In the genomic region with DNA sequence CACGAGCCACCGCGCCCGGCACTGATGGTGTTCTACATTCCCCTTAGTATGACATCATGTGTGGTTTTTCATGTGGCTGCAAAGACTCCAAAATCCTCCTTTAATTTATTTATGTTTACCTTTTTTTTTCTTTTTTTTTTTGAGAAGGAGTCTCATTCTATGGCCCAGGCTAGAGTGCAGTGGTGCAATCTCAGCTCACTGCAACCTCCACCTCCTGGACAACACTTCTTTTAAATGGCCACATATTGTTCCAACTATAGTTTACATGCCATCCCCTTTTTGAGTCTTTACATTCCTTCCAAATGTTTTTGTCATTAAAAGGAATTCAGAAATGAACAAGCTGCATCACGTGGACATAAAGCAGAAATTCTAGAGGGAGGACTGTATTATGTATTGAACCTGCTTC, we compare ENCODE assay signal across 31 cellular contexts. TPM values are rescaled to one million over a fixed set of nuclear protein-coding genes. Genes with fewer than 3 reads are reported as not detected.
DNase-seq lines count a peak whose midpoint lies in the region; ATAC-seq and TF ChIP-seq lines count a peak whose summit lies in the region.
"Had no signal": no experiment of that assay in that cellular context is flagged by ENCODE, and none has a peak within 500 bp of the region (broad histone marks: within the 10 kb centered on the region; RNA-seq: fewer than 3 reads in every experiment).

No MANE protein-coding gene starts in this region.

- intact Hi-C loops in PC-3 (cut with micrococcal nuclease), result no loop called here

- no peaks in the 10 kb centered on the region for H3K9me2 ChIP-seq in PC-3 (replicated peaks; ENCODE audit: low read length)

- TF ChIP-seq CTCF in HFFc6 (IDR thresholded peaks at IDR 0.05), result no peak
- TF ChIP-seq CTCF in chondrocyte (IDR thresholded peaks at IDR 0.05), result no peak
- TF ChIP-seq CTCF in PC-3 (conservative IDR thresholded peaks at IDR 0.05; ENCODE audit: low read depth, low read length), result no peak

- no peak overlapping the region for H3K4me3 ChIP-seq in PC-3 (ENCODE audit: low read length)
- H3K4me3 ChIP-seq: pancreas had no signal

- no peak overlapping the region for H2AFZ ChIP-seq in PC-3 (ENCODE audit: low read length)

- no peaks in the 10 kb centered on the region for H3K36me3 ChIP-seq in PC-3 (ENCODE audit: low read depth, low read length)
- H3K36me3 ChIP-seq: pancreas had no signal

- peaks cover 33% of the 10 kb centered on the region for H3K4me1 Mint-ChIP-seq in HFFc6 (ENCODE audit: low read depth)
- H3K4me1 Mint-ChIP-seq in chondrocyte (ENCODE audit: low read depth), result peaks cover 18% of the 10 kb centered on the region
- H3K4me1 Mint-ChIP-seq: activated CD4-positive, alpha-beta T cell treated with anti-CD3 and anti-CD28 coated beads, Interleukin-2, amount 10 ng/mL, durations not matched to agents 7 days and 5 days; activated naive CD8-positive, alpha-beta T cell treated with anti-CD3 and anti-CD28 coated beads, Interleukin-2, amount 10 ng/mL, durations not matched to agents 7 days and 5 days had no signal

- POLR2A ChIA-PET in PC-3 (lab: Charles Lee; ENCODE audit: unreplicated experiment), result no interaction called here

- no peaks in the 10 kb centered on the region for H4K20me1 ChIP-seq in PC-3 (ENCODE audit: low read length)

- no peaks in the 10 kb centered on the region for H3K9me3 ChIP-seq in PC-3 (ENCODE audit: low read length)
- H3K9me3 ChIP-seq: pancreas had no signal

- no peaks in the 10 kb centered on the region for H3F3A ChIP-seq in PC-3 (ENCODE audit: low read length, unreplicated experiment)

- H3K27me3 Mint-ChIP-seq in HFFc6 (ENCODE audit: insufficient read depth) (no peaks in the 10 kb centered on the region; the same call in 1 of the 2 replicates), chondrocyte (ENCODE audit: low read depth) (no peaks in the 10 kb centered on the region)
- H3K27me3 Mint-ChIP-seq: activated B cell treated with CpG ODN at 0.5 μM for 24 hours; activated CD4-positive, alpha-beta T cell treated with anti-CD3 and anti-CD28 coated beads, Interleukin-2, amount 10 ng/mL, durations not matched to agents 7 days and 5 days; activated naive CD8-positive, alpha-beta T cell treated with anti-CD3 and anti-CD28 coated beads, Interleukin-2, amount 10 ng/mL, durations not matched to agents 7 days and 5 days; activated T-cell treated with anti-CD3 and anti-CD28 coated beads, Interleukin-2, amount 50 U/mL, for 24 hours; stimulated activated naive B cell treated with anti-CD40 and anti-IgM and Interleukin-4, amounts not matched to agents 10 μg/mL and 1 μg/mL and 100 μg/mL, for 72 hours had no signal

- H3K9ac ChIP-seq in PC-3 (ENCODE audit: low read length), result no peak overlapping the region

- H3K79me2 ChIP-seq in PC-3 (ENCODE audit: low read length), result no peaks in the 10 kb centered on the region

- BruUV-seq in PC-3 (replicated peaks; lab: Mats Ljungman, UMichigan), result no TSS peak

- H3K27me3 ChIP-seq in PC-3 (ENCODE audit: low read length), result no peaks in the 10 kb centered on the region
- H3K27me3 ChIP-seq: pancreas had no signal

- H3K27ac Mint-ChIP-seq in HFFc6 (no peak overlapping the region), chondrocyte (ENCODE audit: unreplicated experiment) (peak overlapping the region; percentile 77)
- H3K27ac Mint-ChIP-seq: activated B cell treated with CpG ODN at 0.5 μM for 24 hours; activated CD4-positive, alpha-beta T cell treated with anti-CD3 and anti-CD28 coated beads, Interleukin-2, amount 10 ng/mL, durations not matched to agents 7 days and 5 days; activated naive CD8-positive, alpha-beta T cell treated with anti-CD3 and anti-CD28 coated beads, Interleukin-2, amount 10 ng/mL, durations not matched to agents 7 days and 5 days; activated T-cell treated with anti-CD3 and anti-CD28 coated beads, Interleukin-2, amount 50 U/mL, for 24 hours; stimulated activated naive B cell treated with anti-CD40 and anti-IgM and Interleukin-4, amounts not matched to agents 10 μg/mL and 1 μg/mL and 100 μg/mL, for 72 hours; type B pancreatic cell had no signal

- H3K4me3 Mint-ChIP-seq in HFFc6 (peak overlapping the region; percentile 25), chondrocyte (ENCODE audit: unreplicated experiment) (no peak overlapping the region)
- H3K4me3 Mint-ChIP-seq: activated B cell treated with CpG ODN at 0.5 μM for 24 hours; activated CD4-positive, alpha-beta T cell treated with anti-CD3 and anti-CD28 coated beads, Interleukin-2, amount 10 ng/mL, durations not matched to agents 7 days and 5 days; activated naive CD8-positive, alpha-beta T cell treated with anti-CD3 and anti-CD28 coated beads, Interleukin-2, amount 10 ng/mL, durations not matched to agents 7 days and 5 days; activated T-cell treated with anti-CD3 and anti-CD28 coated beads, Interleukin-2, amount 50 U/mL, for 24 hours; stimulated activated naive B cell treated with anti-CD40 and anti-IgM and Interleukin-4, amounts not matched to agents 10 μg/mL and 1 μg/mL and 100 μg/mL, for 72 hours; type B pancreatic cell had no signal

- no peak overlapping the region for H3K27ac ChIP-seq in PC-3 (ENCODE audit: low read length)
- H3K27ac ChIP-seq: 22Rv1, C4-2B, pancreas had no signal

- DNase-seq in AG08395 (ENCODE audit: low spot score) (peak; percentile 60), HFFc6 (peak; percentile 49), chondrocyte (ENCODE audit: low spot score) (no peak), hepatic stellate cell (ENCODE audit: low spot score) (peak; percentile 27), NCI-H187 treated with DMSO at 0.1 percent for 48 hours (lab: John Stamatoyannopoulos, UW) (no peak), DMS53 (lab: John Stamatoyannopoulos, UW) (no peak), PC-3 (no peak)
- DNase-seq: activated B cell treated with CpG ODN at 0.5 μM for 24 hours; activated CD4-positive, alpha-beta T cell treated with anti-CD3 and anti-CD28 coated beads, Interleukin-2, amount 10 ng/mL, durations not matched to agents 7 days and 5 days; activated gamma-delta T cell; activated naive CD8-positive, alpha-beta T cell treated with anti-CD3 and anti-CD28 coated beads, Interleukin-2, amount 10 ng/mL, durations not matched to agents 7 days and 5 days; activated T-cell treated with anti-CD3 and anti-CD28 coated beads, Interleukin-2, amount 50 U/mL, for 24 hours; Calu3; cortex of kidney; DMS79 treated with DMSO at 0.1 percent for 48 hours; erythroblast; GOT3; Kasumi-1; MV-4-11; NCI-H1436 treated with DMSO at 0.1 percent for 48 hours; NCI-H446 treated with DMSO at 0.1 percent for 48 hours; NCI-H774; pancreas; stimulated activated naive B cell treated with anti-CD40 and anti-IgM and Interleukin-4, amounts not matched to agents 10 μg/mL and 1 μg/mL and 100 μg/mL, for 72 hours; substantia nigra had no signal

- ATAC-seq in HG03439 (IDR thresholded peaks at IDR 0.05; ENCODE audit: unreplicated experiment), result no peak
- no peak for ATAC-seq in PC-3
- ATAC-seq: HepG2; left lobe of liver; pancreas; stimulated activated naive B cell treated with anti-CD40 and anti-IgM and Interleukin-4, amounts not matched to agents 10 μg/mL and 1 μg/mL and 100 μg/mL, for 72 hours had no signal

- no peaks in the 10 kb centered on the region for H3K36me3 Mint-ChIP-seq in HFFc6 (ENCODE audit: low read depth)
- H3K36me3 Mint-ChIP-seq in chondrocyte (ENCODE audit: low read depth), result no peaks in the 10 kb centered on the region
- H3K36me3 Mint-ChIP-seq: activated naive CD8-positive, alpha-beta T cell treated with anti-CD3 and anti-CD28 coated beads, Interleukin-2, amount 10 ng/mL, durations not matched to agents 7 days and 5 days; type B pancreatic cell had no signal

- H3K4me1 ChIP-seq in PC-3 (ENCODE audit: insufficient read depth, low read length), result peaks cover 10% of the 10 kb centered on the region
- H3K4me1 ChIP-seq: pancreas had no signal

- CTCF ChIA-PET in PC-3 (lab: Charles Lee), result no interaction called here

- H3K9me3 Mint-ChIP-seq in HFFc6 (peaks cover 5% of the 10 kb centered on the region), chondrocyte (ENCODE audit: low read depth) (peaks cover 2% of the 10 kb centered on the region)
- H3K9me3 Mint-ChIP-seq: activated CD4-positive, alpha-beta T cell treated with anti-CD3 and anti-CD28 coated beads, Interleukin-2, amount 10 ng/mL, durations not matched to agents 7 days and 5 days had no signal

- H3K4me2 ChIP-seq in PC-3 (ENCODE audit: low read length), result no peak overlapping the region

RNA-seq across cellular contexts. Expression of a gene that starts 10.3 kb away (rescaled TPM):
- 100 to 1,000 TPM; 163 to 208 (median 184) TPM for total RNA-seq in HFFc6 (2021; fragmentation: NEBNext Ultra II Directional; extraction: Animal tissue kit (Norgen Biotek cat#: 25700))
- total RNA-seq in chondrocyte (133 to 192 TPM (median 184 TPM) in 3 replicates), PC-3 (2014; rRNA removed) (81.4 and 90.6 TPM in 2 replicates)

Comparison
In these comparisons a context has a peak if more than half of its experiments do, and no peak if none do; other contexts are left out.
1. DNase-seq: peak in AG08395 (single experiment), HFFc6 (single experiment) and hepatic stellate cell (single experiment); none in chondrocyte (single experiment), NCI-H187 treated with DMSO at 0.1 percent for 48 hours (single experiment), DMS53 (single experiment) and PC-3 (single experiment).